15 cellular contexts compared by ENCODE assay signal in the genomic region with DNA sequence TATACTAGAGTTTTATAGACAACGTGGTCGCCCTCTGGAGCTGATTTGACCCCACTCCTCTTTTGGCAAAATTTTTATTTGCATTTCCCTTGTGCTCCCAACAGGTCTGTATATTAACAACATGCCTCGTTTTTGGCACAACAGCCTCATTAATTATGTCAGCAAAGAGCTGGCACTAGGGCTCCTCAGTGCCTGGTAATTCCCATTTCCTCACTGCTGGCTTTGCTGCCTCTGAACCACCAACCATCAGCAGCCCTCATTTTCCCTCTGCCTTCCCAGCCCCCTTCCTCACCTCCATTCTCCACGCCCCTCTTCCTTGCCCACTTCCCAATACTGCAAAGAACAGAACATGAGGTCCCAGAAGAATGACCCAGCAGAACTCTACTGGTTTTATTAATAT.
"Had no signal": no experiment of that assay in that cellular context is flagged by ENCODE, and none has a peak within 500 bp of the region (broad histone marks: within the 10 kb centered on the region; RNA-seq: fewer than 3 reads in every experiment).

No MANE protein-coding gene starts in this region.

- H3K9me3 Mint-ChIP-seq: activated naive CD4-positive, alpha-beta T cell treated with anti-CD3 and anti-CD28 coated beads, Interleukin-2, amount 50 U/mL, for 72 hours; T-helper 2 cell treated with Interferon-gamma antibody and Interleukin-4, amounts not matched to agents 5 μg/mL and 100 μg/mL, for 36 hours had no signal

- H3K27ac Mint-ChIP-seq: activated naive CD4-positive, alpha-beta T cell treated with anti-CD3 and anti-CD28 coated beads, Interleukin-2, amount 50 U/mL, for 72 hours; mesothelial cell of epicardium; neural progenitor cell; T-helper 2 cell treated with Interferon-gamma antibody and Interleukin-4, amounts not matched to agents 5 μg/mL and 100 μg/mL, for 36 hours had no signal

- H3K4me3 Mint-ChIP-seq: neural progenitor cell had no signal

- H3K36me3 Mint-ChIP-seq: mesothelial cell of epicardium, neural progenitor cell had no signal

- DNase-seq: activated gamma-delta T cell; amygdala; body of pancreas; caudate nucleus; erythroblast; heart right ventricle; right lobe of liver; stimulated activated CD4-positive, alpha-beta T cell treated with anti-CD3 and anti-CD28 coated beads, Interleukin-4, amount 100 ng/mL, for 4 hours; stimulated activated CD8-positive, alpha-beta memory T cell treated with anti-CD3 and anti-CD28 coated beads, Interleukin-4, amount 100 ng/mL, for 48 hours had no signal

- ATAC-seq: activated CD4-positive, CD25-positive, alpha-beta regulatory T cell treated with anti-CD3 and anti-CD28 coated beads, Interleukin-2, amount 50 U/mL, for 24 hours; activated naive CD4-positive, alpha-beta T cell treated with anti-CD3 and anti-CD28 coated beads, Interleukin-2, amount 50 U/mL, for 72 hours; body of pancreas; gastroesophageal sphincter; right lobe of liver had no signal
